In the genomic region with DNA sequence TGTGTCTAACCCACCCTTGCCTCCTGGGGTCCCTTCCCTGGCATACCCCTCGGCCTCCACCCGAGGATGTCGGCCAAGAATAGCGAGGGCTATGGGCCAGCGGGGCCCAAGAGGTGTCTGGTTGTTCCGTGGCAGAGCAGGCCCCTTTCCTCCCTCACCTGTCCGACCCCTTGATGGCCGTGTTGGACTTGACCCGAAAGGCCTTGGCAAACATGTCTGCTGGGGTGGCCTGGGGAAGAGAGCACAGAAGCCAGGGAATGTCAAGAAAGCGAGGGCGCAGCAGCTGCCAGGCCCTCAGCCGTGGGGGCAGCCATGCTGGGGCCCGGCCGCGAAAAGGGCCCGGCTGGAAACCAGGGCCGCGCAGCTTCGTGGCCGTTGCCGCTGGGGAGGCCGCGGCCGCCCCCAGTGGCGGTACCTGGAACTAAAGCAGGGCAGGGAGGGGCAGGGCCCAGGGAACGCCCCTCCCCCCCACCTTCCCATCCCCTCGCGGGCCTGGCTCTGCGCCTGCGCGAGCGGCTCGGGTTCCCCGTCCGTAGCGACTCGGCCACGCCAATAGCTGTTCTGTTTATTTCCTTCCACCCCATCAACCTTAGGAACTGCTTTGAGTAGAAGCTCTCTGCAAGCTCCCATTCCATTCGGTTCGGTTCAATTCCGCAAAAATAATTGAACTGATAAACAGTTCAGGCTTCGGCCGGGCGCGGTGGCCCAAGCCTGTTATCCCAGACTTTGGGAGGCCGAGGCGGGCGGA, we compare ENCODE assay signal across 8 cellular contexts. TPM values are rescaled to one million over a fixed set of nuclear protein-coding genes. Genes with fewer than 3 reads are reported as not detected.
DNase-seq lines count a peak whose midpoint lies in the region; ATAC-seq lines count a peak whose summit lies in the region.

A gene with protein sequence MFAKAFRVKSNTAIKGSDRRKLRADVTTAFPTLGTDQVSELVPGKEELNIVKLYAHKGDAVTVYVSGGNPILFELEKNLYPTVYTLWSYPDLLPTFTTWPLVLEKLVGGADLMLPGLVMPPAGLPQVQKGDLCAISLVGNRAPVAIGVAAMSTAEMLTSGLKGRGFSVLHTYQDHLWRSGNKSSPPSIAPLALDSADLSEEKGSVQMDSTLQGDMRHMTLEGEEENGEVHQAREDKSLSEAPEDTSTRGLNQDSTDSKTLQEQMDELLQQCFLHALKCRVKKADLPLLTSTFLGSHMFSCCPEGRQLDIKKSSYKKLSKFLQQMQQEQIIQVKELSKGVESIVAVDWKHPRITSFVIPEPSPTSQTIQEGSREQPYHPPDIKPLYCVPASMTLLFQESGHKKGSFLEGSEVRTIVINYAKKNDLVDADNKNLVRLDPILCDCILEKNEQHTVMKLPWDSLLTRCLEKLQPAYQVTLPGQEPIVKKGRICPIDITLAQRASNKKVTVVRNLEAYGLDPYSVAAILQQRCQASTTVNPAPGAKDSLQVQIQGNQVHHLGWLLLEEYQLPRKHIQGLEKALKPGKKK (minus strand): TSS at position 337 of the 748 bp plus-strand sequence. CDS start 123 bp downstream, at position 214.

- peak; percentile 91 for ATAC-seq in GM19324 (IDR thresholded peaks at IDR 0.05; ENCODE audit: low FRiP score, unreplicated experiment)
- ATAC-seq in HG03460 (IDR thresholded peaks at IDR 0.05; ENCODE audit: unreplicated experiment), result peak; percentile 86
- ATAC-seq in left colon, result peak; percentile 99

- intact Hi-C loops in left colon (cut with DNase I, micrococcal nuclease), result no loop called here

- H3K4me1 ChIP-seq in BLaER1, result peaks cover 35% of the 10 kb centered on the region

- H3K27ac ChIP-seq in BLaER1 (peak within 1 kb of the TSS; percentile 90), cingulate gyrus (ENCODE audit: low read depth, low read length) (peak within 1 kb of the TSS; percentile 94)

- peak within 1 kb of the TSS; percentile 97 for H3K4me2 ChIP-seq in BLaER1

- peak within 1 kb of the TSS; percentile 92 for H3K9ac ChIP-seq in BLaER1

- no peaks in the 10 kb centered on the region for H3K27me3 ChIP-seq in BLaER1

- peak within 1 kb of the TSS; percentile 79 for H3K4me3 ChIP-seq in BLaER1

- H3K36me3 ChIP-seq in BLaER1, result peaks cover 30% of the 10 kb centered on the region

- no peaks in the 10 kb centered on the region for H4K20me1 ChIP-seq in BLaER1

- no peaks in the 10 kb centered on the region for H3K9me3 ChIP-seq in BLaER1

- DNase-seq in NCI-H526 treated with DMSO at 0.1 percent for 48 hours (lab: John Stamatoyannopoulos, UW) (peak; percentile 48), left colon (peak; percentile 90 to 95)
- peak; percentile 96 for DNase-seq in activated CD4-positive, alpha-beta T cell treated with anti-CD3 and anti-CD28 coated beads for 48 hours
- peak; percentile 95 for DNase-seq in stimulated activated CD4-positive, alpha-beta T cell treated with anti-CD3 and anti-CD28 coated beads, Interleukin-1b, Interleukin-23, amount 100 ng/mL, for 4 hours (ENCODE audit: low read depth in 2 of 2)

RNA-seq across cellular contexts. Expression of the gene that starts here (rescaled TPM):
- total RNA-seq in left colon, result 10 to 100 TPM; 35.5 to 38.4 TPM

Comparison
In these comparisons a context has a peak if more than half of its experiments do, and no peak if none do; other contexts are left out.
1. Peak in every context shown above with its lines: DNase-seq, ATAC-seq, H3K4me3 ChIP-seq and H3K27ac ChIP-seq.